ENCODE assay signal across 20 cellular contexts in the genomic region with DNA sequence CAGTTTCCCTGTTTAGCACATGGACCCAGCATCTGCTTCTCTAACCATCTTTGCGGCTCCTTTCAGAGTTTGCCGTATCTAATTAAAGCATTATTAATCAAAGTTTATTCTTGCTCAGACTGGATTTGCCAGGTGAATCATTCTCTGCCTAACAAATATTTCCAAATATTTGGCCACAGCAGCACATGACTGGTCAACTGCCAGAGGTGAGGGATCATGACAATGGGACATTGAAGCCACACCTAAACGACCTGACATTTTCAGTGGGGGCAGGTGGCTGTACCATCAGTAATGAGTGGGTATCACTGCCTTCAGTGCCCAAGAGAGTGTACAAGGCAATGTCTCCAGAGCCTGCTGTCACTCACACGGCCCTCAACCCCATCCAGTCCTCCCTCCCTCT.
"Had no signal": no experiment of that assay in that cellular context is flagged by ENCODE, and none has a peak within 500 bp of the region (broad histone marks: within the 10 kb centered on the region; RNA-seq: fewer than 3 reads in every experiment).

No MANE protein-coding gene starts in this region.

- H3K4me1 ChIP-seq: SJSA1 had no signal

- H3K27ac ChIP-seq: SJSA1, SK-N-MC had no signal

- H3K9me3 ChIP-seq: MG63, SJSA1 had no signal

- H3K36me3 ChIP-seq: MG63, SJSA1 had no signal

- H3K27me3 ChIP-seq: MG63, SJSA1 had no signal

- DNase-seq: IMR-90, Karpas-422, KG1, MG63, NCI-H1092, NCI-H1105 treated with DMSO at 0.1 percent for 48 hours, NCI-H1417 treated with DMSO at 0.1 percent for 48 hours, NCI-H1694, NCI-H187 treated with DMSO at 0.1 percent for 48 hours, NCI-H2029 treated with DMSO at 0.1 percent for 48 hours, NCI-H2171 treated with DMSO at 0.1 percent for 48 hours, NCI-H345, NCI-H446 treated with DMSO at 0.1 percent for 48 hours, NCI-H510A treated with DMSO at 0.1 percent for 48 hours, NCI-H526, Right ventricle myocardium superior, RPMI8226, SIG-M5 had no signal

- H3K4me3 ChIP-seq: MG63, SJSA1, SK-N-MC had no signal
